35 cellular contexts compared by ENCODE assay signal in the genomic region with DNA sequence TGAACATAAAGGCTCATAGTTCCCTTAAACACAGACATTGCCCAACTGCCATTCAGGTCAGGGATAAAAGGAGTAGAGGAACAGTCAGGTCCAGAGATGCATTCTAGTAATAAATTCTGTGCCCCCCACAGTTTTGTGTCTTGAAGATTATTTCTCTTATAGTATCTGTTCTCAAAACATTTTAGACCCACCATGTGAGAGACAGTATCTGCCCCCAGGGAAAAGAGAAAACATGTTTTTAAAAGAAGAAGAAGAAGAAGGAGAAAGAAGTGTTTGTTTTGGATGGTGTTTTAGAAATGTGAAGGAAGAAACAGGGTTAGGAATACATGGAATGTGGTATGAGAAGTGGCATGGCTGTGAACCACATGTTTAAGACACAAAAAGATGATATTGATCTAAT.
"Had no signal": no experiment of that assay in that cellular context is flagged by ENCODE, and none has a peak within 500 bp of the region (broad histone marks: within the 10 kb centered on the region; RNA-seq: fewer than 3 reads in every experiment).

No MANE protein-coding gene starts in this region.

- H3K27ac ChIP-seq: ascending aorta, body of pancreas, PC-9, SK-N-MC, WERI-Rb-1 had no signal

- ATAC-seq: activated CD8-positive, alpha-beta T cell treated with anti-CD3 and anti-CD28 coated beads for 36 hours; activated T-cell treated with anti-CD3 and anti-CD28 coated beads, Interleukin-2, amount 50 U/mL, for 72 hours; activated T-helper 17 cell treated with anti-CD3 and anti-CD28 coated beads, Interleukin-2, amount 50 U/mL, for 72 hours; body of pancreas had no signal

- H3K4me1 ChIP-seq: ascending aorta, body of pancreas had no signal

- H3K27me3 ChIP-seq: ascending aorta, body of pancreas, MG63 had no signal

- H3K36me3 Mint-ChIP-seq: activated naive CD8-positive, alpha-beta T cell treated with anti-CD3 and anti-CD28 coated beads, Interleukin-2, amount 10 ng/mL, durations not matched to agents 7 days and 5 days had no signal

- H3K4me3 Mint-ChIP-seq: activated CD4-positive, alpha-beta T cell treated with anti-CD3 and anti-CD28 coated beads, Interleukin-2, amount 10 ng/mL, durations not matched to agents 24 days and 14 days; activated CD8-positive, alpha-beta T cell treated with anti-CD3 and anti-CD28 coated beads for 36 hours; activated naive CD8-positive, alpha-beta T cell treated with anti-CD3 and anti-CD28 coated beads, Interleukin-2, amount 10 ng/mL, durations not matched to agents 7 days and 5 days; activated T-cell treated with anti-CD3 and anti-CD28 coated beads, Interleukin-2, amount 50 U/mL, for 72 hours; activated T-helper 17 cell treated with anti-CD3 and anti-CD28 coated beads, Interleukin-2, amount 50 U/mL, for 72 hours had no signal

- H3K4me2 ChIP-seq: PC-9 had no signal

- H3K27me3 Mint-ChIP-seq: activated CD4-positive, alpha-beta T cell treated with anti-CD3 and anti-CD28 coated beads, Interleukin-2, amount 10 ng/mL, durations not matched to agents 24 days and 14 days; activated CD8-positive, alpha-beta T cell treated with anti-CD3 and anti-CD28 coated beads for 36 hours; activated naive CD8-positive, alpha-beta T cell treated with anti-CD3 and anti-CD28 coated beads, Interleukin-2, amount 10 ng/mL, durations not matched to agents 7 days and 5 days; activated T-helper 17 cell treated with anti-CD3 and anti-CD28 coated beads, Interleukin-2, amount 50 U/mL, for 72 hours had no signal

- FAIRE-seq: bronchial epithelial cell had no signal

- H3K9me3 Mint-ChIP-seq: activated CD4-positive, alpha-beta T cell treated with anti-CD3 and anti-CD28 coated beads, Interleukin-2, amount 10 ng/mL, durations not matched to agents 24 days and 14 days; activated naive CD8-positive, alpha-beta T cell treated with anti-CD3 and anti-CD28 coated beads, Interleukin-2, amount 10 ng/mL, durations not matched to agents 7 days and 5 days; activated T-helper 17 cell treated with anti-CD3 and anti-CD28 coated beads, Interleukin-2, amount 50 U/mL, for 72 hours had no signal

- H3K9me3 ChIP-seq: ascending aorta, body of pancreas, MG63 had no signal

- H2AFZ ChIP-seq: PC-9 had no signal

- H3K36me3 ChIP-seq: ascending aorta, MG63, WERI-Rb-1 had no signal

- H3K4me3 ChIP-seq: ascending aorta, body of pancreas, MG63, PC-9, SK-N-MC had no signal

- DNase-seq: activated CD4-positive, alpha-beta T cell treated with anti-CD3 and anti-CD28 coated beads, Interleukin-2, amount 10 ng/mL, durations not matched to agents 24 days and 14 days; activated CD4-positive, alpha-beta T cell treated with anti-CD3 and anti-CD28 coated beads, Interleukin-2, amount 50 U/mL, for 4 hours; activated CD8-positive, alpha-beta T cell treated with anti-CD3 and anti-CD28 coated beads for 36 hours; activated effector memory CD4-positive, alpha-beta T cell treated with anti-CD3 and anti-CD28 coated beads, Interleukin-2, amount 50 U/mL, for 16 hours; activated naive CD4-positive, alpha-beta T cell; activated naive CD4-positive, alpha-beta T cell treated with anti-CD3 and anti-CD28 coated beads, Interleukin-2, amount 50 U/mL, for 16 hours; activated naive CD8-positive, alpha-beta T cell treated with anti-CD3 and anti-CD28 coated beads, Interleukin-2, amount 10 ng/mL, durations not matched to agents 7 days and 5 days; activated T-cell treated with anti-CD3 and anti-CD28 coated beads, Interleukin-2, amount 50 U/mL, for 1 hour; activated T-cell treated with anti-CD3 and anti-CD28 coated beads, Interleukin-2, amount 50 U/mL, for 72 hours; amygdala; body of pancreas; caudate nucleus; cerebellar nuclear complex; Kasumi-1; KG1; MG63; NCI-H1048; NCI-H1105 treated with DMSO at 0.1 percent for 48 hours; NCI-H1436 treated with DMSO at 0.1 percent for 48 hours; NCI-H1694 treated with DMSO at 0.1 percent for 48 hours; NCI-H2029; NCI-H2107; NCI-H2171; NCI-H510A; NCI-H526; NCI-H748 treated with DMSO at 0.1 percent for 48 hours; NK-92 treated with Interleukin-12 subunit alpha and Interleukin-12 subunit beta, amount 100 ng/mL, for 24 hours; PC-9; Right ventricle myocardium superior; T1000; WERI-Rb-1 had no signal

- H3K4me1 Mint-ChIP-seq: activated CD4-positive, alpha-beta T cell treated with anti-CD3 and anti-CD28 coated beads, Interleukin-2, amount 10 ng/mL, durations not matched to agents 24 days and 14 days; activated naive CD8-positive, alpha-beta T cell treated with anti-CD3 and anti-CD28 coated beads, Interleukin-2, amount 10 ng/mL, durations not matched to agents 7 days and 5 days; activated T-helper 17 cell treated with anti-CD3 and anti-CD28 coated beads, Interleukin-2, amount 50 U/mL, for 72 hours had no signal

- H3K27ac Mint-ChIP-seq: activated CD4-positive, alpha-beta T cell treated with anti-CD3 and anti-CD28 coated beads, Interleukin-2, amount 10 ng/mL, durations not matched to agents 24 days and 14 days; activated CD8-positive, alpha-beta T cell treated with anti-CD3 and anti-CD28 coated beads for 36 hours; activated naive CD8-positive, alpha-beta T cell treated with anti-CD3 and anti-CD28 coated beads, Interleukin-2, amount 10 ng/mL, durations not matched to agents 7 days and 5 days; activated T-cell treated with anti-CD3 and anti-CD28 coated beads, Interleukin-2, amount 50 U/mL, for 72 hours; activated T-helper 17 cell treated with anti-CD3 and anti-CD28 coated beads, Interleukin-2, amount 50 U/mL, for 72 hours had no signal
